6 cellular contexts compared by ENCODE assay signal in genomic region chr12:17370-18340, GRCh38. TPM values are rescaled to one million over a fixed set of nuclear protein-coding genes. Genes with fewer than 3 reads are reported as not detected.
"Had no signal": no experiment of that assay in that cellular context is flagged by ENCODE, and none has a peak within 500 bp of the region (broad histone marks: within the 10 kb centered on the region; RNA-seq: fewer than 3 reads in every experiment).

No MANE protein-coding gene starts in this region.

RNA-seq across cellular contexts. Expression of gene IQSEC3, which starts 48.9 kb away (rescaled TPM):
- total RNA-seq: GM23248, H4, HepG2, HFFc6, HT1080 had no signal
- polyA plus RNA-seq: GM23248, HepG2, IgD-negative memory B cell had no signal
